1 cellular context compared by ENCODE assay signal in genomic region chr15:45022871-45023658, GRCh38.
TF ChIP-seq lines count a peak whose summit lies in the region.

Gene SORD, plus strand, starts transcription at chr15:45023195. Its CDS starts 89 bp downstream, at chr15:45023284.

TF ChIP-seq in K562, 482 proteins besides CTCF, POLR2A, EP300 and RAD21 (continued from another document and continues in another):
- TF ChIP-seq, protein P1, sequence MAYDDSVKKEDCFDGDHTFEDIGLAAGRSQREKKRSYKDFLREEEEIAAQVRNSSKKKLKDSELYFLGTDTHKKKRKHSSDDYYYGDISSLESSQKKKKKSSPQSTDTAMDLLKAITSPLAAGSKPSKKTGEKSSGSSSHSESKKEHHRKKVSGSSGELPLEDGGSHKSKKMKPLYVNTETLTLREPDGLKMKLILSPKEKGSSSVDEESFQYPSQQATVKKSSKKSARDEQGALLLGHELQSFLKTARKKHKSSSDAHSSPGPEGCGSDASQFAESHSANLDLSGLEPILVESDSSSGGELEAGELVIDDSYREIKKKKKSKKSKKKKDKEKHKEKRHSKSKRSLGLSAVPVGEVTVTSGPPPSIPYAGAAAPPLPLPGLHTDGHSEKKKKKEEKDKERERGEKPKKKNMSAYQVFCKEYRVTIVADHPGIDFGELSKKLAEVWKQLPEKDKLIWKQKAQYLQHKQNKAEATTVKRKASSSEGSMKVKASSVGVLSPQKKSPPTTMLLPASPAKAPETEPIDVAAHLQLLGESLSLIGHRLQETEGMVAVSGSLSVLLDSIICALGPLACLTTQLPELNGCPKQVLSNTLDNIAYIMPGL (CRISPR knock-in tag; IDR thresholded peaks at IDR 0.05) = no peak; the same call in 1 of the 2 replicates
- peak; percentile 76; the same call in 1 of the 2 replicates for TF ChIP-seq SP1 (CRISPR knock-in tag; IDR thresholded peaks at IDR 0.05)
- TF ChIP-seq RFX5 (IDR thresholded peaks at IDR 0.05; ENCODE audit: low read depth, low read length) = no peak
- no peak for TF ChIP-seq ZKSCAN8 (CRISPR knock-in tag; IDR thresholded peaks at IDR 0.05)
- peak in 1 of 2 experiments; percentile 52; a peak in 2 of 4 replicates for TF ChIP-seq MNT (conservative IDR thresholded peaks at IDR 0.05)
- TF ChIP-seq HDAC3 (IDR thresholded peaks at IDR 0.05; ENCODE audit: borderline replicate concordance, partially characterized antibody) = no peak
- TF ChIP-seq, protein P2, sequence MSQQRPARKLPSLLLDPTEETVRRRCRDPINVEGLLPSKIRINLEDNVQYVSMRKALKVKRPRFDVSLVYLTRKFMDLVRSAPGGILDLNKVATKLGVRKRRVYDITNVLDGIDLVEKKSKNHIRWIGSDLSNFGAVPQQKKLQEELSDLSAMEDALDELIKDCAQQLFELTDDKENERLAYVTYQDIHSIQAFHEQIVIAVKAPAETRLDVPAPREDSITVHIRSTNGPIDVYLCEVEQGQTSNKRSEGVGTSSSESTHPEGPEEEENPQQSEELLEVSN (IDR thresholded peaks at IDR 0.05; ENCODE audit: borderline replicate concordance in 1 of 2, extremely low read depth in 1 of 2, insufficient read depth in 1 of 2, insufficient read length in 1 of 2, low read depth in 1 of 2, low read length in 1 of 2, poor library complexity in 1 of 2, severe bottlenecking in 1 of 2) = peak; percentile 25 to 75
- TF ChIP-seq, protein P3, sequence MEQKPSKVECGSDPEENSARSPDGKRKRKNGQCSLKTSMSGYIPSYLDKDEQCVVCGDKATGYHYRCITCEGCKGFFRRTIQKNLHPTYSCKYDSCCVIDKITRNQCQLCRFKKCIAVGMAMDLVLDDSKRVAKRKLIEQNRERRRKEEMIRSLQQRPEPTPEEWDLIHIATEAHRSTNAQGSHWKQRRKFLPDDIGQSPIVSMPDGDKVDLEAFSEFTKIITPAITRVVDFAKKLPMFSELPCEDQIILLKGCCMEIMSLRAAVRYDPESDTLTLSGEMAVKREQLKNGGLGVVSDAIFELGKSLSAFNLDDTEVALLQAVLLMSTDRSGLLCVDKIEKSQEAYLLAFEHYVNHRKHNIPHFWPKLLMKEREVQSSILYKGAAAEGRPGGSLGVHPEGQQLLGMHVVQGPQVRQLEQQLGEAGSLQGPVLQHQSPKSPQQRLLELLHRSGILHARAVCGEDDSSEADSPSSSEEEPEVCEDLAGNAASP (IDR thresholded peaks at IDR 0.05) = no peak
- TF ChIP-seq ZNF263 (CRISPR knock-in tag; IDR thresholded peaks at IDR 0.05; ENCODE audit: borderline replicate concordance) = no peak
- TF ChIP-seq, protein P4, sequence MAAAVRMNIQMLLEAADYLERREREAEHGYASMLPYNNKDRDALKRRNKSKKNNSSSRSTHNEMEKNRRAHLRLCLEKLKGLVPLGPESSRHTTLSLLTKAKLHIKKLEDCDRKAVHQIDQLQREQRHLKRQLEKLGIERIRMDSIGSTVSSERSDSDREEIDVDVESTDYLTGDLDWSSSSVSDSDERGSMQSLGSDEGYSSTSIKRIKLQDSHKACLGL (CRISPR knock-in tag; IDR thresholded peaks at IDR 0.05; ENCODE audit: borderline replicate concordance, poor library complexity, severe bottlenecking) = no peak
- TF ChIP-seq NFIX (CRISPR knock-in tag; IDR thresholded peaks at IDR 0.05; ENCODE audit: low read depth) = no peak
- TF ChIP-seq RREB1 (CRISPR knock-in tag; IDR thresholded peaks at IDR 0.05) = no peak
- no peak for TF ChIP-seq E2F8 (IDR thresholded peaks at IDR 0.05; ENCODE audit: low read depth, partially characterized antibody)
- no peak for TF ChIP-seq SRSF9 (IDR thresholded peaks at IDR 0.05; ENCODE audit: borderline replicate concordance, low read depth, low read length)
- TF ChIP-seq COPS2 (conservative IDR thresholded peaks at IDR 0.05) = no peak
- peak; percentile 74; the same call in 1 of the 2 replicates for TF ChIP-seq L3MBTL2 (IDR thresholded peaks at IDR 0.05)
- TF ChIP-seq ZNF134 (CRISPR knock-in tag; conservative IDR thresholded peaks at IDR 0.05) = no peak
- TF ChIP-seq STAG1 (CRISPR knock-in tag; IDR thresholded peaks at IDR 0.05; ENCODE audit: borderline replicate concordance) = no peak
- peak; percentile 47; the same call in 1 of the 2 replicates for TF ChIP-seq SMARCE1 (IDR thresholded peaks at IDR 0.05)
- no peak for TF ChIP-seq MTF1 (CRISPR knock-in tag; IDR thresholded peaks at IDR 0.05; ENCODE audit: borderline replicate concordance)
- TF ChIP-seq, protein P5, sequence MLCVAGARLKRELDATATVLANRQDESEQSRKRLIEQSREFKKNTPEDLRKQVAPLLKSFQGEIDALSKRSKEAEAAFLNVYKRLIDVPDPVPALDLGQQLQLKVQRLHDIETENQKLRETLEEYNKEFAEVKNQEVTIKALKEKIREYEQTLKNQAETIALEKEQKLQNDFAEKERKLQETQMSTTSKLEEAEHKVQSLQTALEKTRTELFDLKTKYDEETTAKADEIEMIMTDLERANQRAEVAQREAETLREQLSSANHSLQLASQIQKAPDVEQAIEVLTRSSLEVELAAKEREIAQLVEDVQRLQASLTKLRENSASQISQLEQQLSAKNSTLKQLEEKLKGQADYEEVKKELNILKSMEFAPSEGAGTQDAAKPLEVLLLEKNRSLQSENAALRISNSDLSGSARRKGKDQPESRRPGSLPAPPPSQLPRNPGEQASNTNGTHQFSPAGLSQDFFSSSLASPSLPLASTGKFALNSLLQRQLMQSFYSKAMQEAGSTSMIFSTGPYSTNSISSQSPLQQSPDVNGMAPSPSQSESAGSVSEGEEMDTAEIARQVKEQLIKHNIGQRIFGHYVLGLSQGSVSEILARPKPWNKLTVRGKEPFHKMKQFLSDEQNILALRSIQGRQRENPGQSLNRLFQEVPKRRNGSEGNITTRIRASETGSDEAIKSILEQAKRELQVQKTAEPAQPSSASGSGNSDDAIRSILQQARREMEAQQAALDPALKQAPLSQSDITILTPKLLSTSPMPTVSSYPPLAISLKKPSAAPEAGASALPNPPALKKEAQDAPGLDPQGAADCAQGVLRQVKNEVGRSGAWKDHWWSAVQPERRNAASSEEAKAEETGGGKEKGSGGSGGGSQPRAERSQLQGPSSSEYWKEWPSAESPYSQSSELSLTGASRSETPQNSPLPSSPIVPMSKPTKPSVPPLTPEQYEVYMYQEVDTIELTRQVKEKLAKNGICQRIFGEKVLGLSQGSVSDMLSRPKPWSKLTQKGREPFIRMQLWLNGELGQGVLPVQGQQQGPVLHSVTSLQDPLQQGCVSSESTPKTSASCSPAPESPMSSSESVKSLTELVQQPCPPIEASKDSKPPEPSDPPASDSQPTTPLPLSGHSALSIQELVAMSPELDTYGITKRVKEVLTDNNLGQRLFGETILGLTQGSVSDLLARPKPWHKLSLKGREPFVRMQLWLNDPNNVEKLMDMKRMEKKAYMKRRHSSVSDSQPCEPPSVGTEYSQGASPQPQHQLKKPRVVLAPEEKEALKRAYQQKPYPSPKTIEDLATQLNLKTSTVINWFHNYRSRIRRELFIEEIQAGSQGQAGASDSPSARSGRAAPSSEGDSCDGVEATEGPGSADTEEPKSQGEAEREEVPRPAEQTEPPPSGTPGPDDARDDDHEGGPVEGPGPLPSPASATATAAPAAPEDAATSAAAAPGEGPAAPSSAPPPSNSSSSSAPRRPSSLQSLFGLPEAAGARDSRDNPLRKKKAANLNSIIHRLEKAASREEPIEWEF (CRISPR knock-in tag; IDR thresholded peaks at IDR 0.05) = no peak
- no peak for TF ChIP-seq CGGBP1 (CRISPR knock-in tag; IDR thresholded peaks at IDR 0.05)
- no peak for TF ChIP-seq SMARCB1 (IDR thresholded peaks at IDR 0.05; ENCODE audit: insufficient read length, low read depth)
- no peak for TF ChIP-seq NCOR1 (IDR thresholded peaks at IDR 0.05)
- no peak for TF ChIP-seq CBX8 (IDR thresholded peaks at IDR 0.05; ENCODE audit: borderline replicate concordance, extremely low read depth, low read depth, low read length, poor library complexity, severe bottlenecking)
- no peak for TF ChIP-seq KDM1A (IDR thresholded peaks at IDR 0.05)
- no peak for TF ChIP-seq ZNF507 (tag; conservative IDR thresholded peaks at IDR 0.05)
- no peak for TF ChIP-seq KAT7 (CRISPR knock-in tag; IDR thresholded peaks at IDR 0.05; ENCODE audit: borderline replicate concordance)
- no peak for TF ChIP-seq BACH1 (tag; IDR thresholded peaks at IDR 0.05)
- TF ChIP-seq U2AF2 (optimal IDR thresholded peaks at IDR 0.05; ENCODE audit: low read depth, low read length) = no peak
- TF ChIP-seq SIN3B (IDR thresholded peaks at IDR 0.05; ENCODE audit: low read depth) = no peak
- TF ChIP-seq ZNF184 (CRISPR knock-in tag; IDR thresholded peaks at IDR 0.05) = no peak
- no peak for TF ChIP-seq BCL6 (CRISPR knock-in tag; IDR thresholded peaks at IDR 0.05)
- TF ChIP-seq NR4A1 (CRISPR knock-in tag; IDR thresholded peaks at IDR 0.05) = no peak
- no peak for TF ChIP-seq NR4A1 (tag; IDR thresholded peaks at IDR 0.05)
- TF ChIP-seq FOXP4 (CRISPR knock-in tag; IDR thresholded peaks at IDR 0.05; ENCODE audit: borderline replicate concordance) = 0 out of 2 replicates have a peak, but pooled peaks have one; percentile 19
